9 cellular contexts compared by ENCODE assay signal in the genomic region with DNA sequence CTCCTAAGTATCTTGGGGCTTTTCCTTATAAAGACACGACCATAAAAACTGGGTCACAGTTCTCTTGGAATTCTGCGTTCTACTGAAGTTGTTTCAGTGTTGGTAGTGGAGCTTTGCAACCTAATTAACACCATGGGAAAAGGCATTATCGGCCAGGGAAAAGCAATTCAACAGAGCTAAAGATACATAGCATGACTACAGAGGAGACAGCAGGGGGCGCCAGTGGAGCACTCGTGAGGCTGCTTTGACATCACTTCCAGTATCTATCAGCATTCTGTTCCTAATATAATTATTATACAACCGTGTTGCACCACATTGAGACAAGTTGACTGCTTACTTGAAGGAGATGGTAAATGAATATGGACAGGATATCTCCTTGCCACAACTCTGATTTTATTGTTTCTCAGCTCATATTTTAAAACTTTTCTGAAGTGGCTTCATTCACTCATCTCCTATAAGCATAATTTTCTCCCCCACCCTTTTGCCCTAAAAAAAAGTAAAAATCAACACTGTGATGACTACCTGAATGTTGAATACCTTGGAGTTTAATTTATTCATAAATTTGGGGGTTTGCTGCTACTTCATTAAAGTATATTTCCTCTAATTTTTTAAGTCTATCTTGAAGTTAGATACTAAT. TPM values are rescaled to one million over a fixed set of nuclear protein-coding genes. Genes with fewer than 3 reads are reported as not detected.
A peak's percentile ranks its signal among the peaks of the same experiment; 100 is the strongest.
DNase-seq lines count a peak whose midpoint lies in the region; ATAC-seq, FAIRE-seq and TF ChIP-seq lines count a peak whose summit lies in the region.
"Had no signal": no experiment of that assay in that cellular context is flagged by ENCODE, and none has a peak within 500 bp of the region (broad histone marks: within the 10 kb centered on the region; RNA-seq: fewer than 3 reads in every experiment).

No MANE protein-coding gene starts in this region.

- H3K4me3 ChIP-seq in endodermal cell (ENCODE audit: low read length) (no peak overlapping the region), pancreas (no peak overlapping the region)

- no peak overlapping the region for H3K27ac ChIP-seq in endodermal cell (ENCODE audit: low read depth, low read length)
- no peak overlapping the region for H3K27ac ChIP-seq in pancreas

- no peak for FAIRE-seq in HTR-8/SVneo (lab: Jason Lieb, UNC)
- no peak for FAIRE-seq in pancreas (lab: Jason Lieb, UNC)
- FAIRE-seq in GM19239 (lab: Jason Lieb, UNC), result no peak

- no peaks in the 10 kb centered on the region for H3K36me3 Mint-ChIP-seq in activated T-cell treated with anti-CD3 and anti-CD28 coated beads, Interleukin-2, amount 50 U/mL, for 72 hours (ENCODE audit: insufficient read depth in 2 of 2)
- H3K36me3 Mint-ChIP-seq in activated T-cell treated with anti-CD3 and anti-CD28 coated beads, Interleukin-2, amount 50 U/mL, for 4 hours (ENCODE audit: insufficient read depth), result no peaks in the 10 kb centered on the region
- H3K36me3 Mint-ChIP-seq in endodermal cell (ENCODE audit: low read depth), result no peaks in the 10 kb centered on the region

- H3K4me1 ChIP-seq in endodermal cell (ENCODE audit: control insufficient read depth, insufficient read depth, low read length) (no peaks in the 10 kb centered on the region), pancreas (no peaks in the 10 kb centered on the region)

- H3K9me3 Mint-ChIP-seq in activated T-cell treated with anti-CD3 and anti-CD28 coated beads, Interleukin-2, amount 50 U/mL, for 72 hours, result peaks cover 0 to 2% of the 10 kb centered on the region in 2 donors
- H3K9me3 Mint-ChIP-seq in activated T-cell treated with anti-CD3 and anti-CD28 coated beads, Interleukin-2, amount 50 U/mL, for 4 hours, result peaks cover 3% of the 10 kb centered on the region
- H3K9me3 Mint-ChIP-seq in endodermal cell, result peaks cover 5% of the 10 kb centered on the region

- intact Hi-C loops in pancreas (cut with DNase I), result no loop called here

- H3K4me1 Mint-ChIP-seq in activated T-cell treated with anti-CD3 and anti-CD28 coated beads, Interleukin-2, amount 50 U/mL, for 72 hours (ENCODE audit: low read depth), result no peaks in the 10 kb centered on the region
- H3K4me1 Mint-ChIP-seq in activated T-cell treated with anti-CD3 and anti-CD28 coated beads, Interleukin-2, amount 50 U/mL, for 4 hours (ENCODE audit: low read depth), result no peaks in the 10 kb centered on the region
- H3K4me1 Mint-ChIP-seq in endodermal cell, result peaks cover 6% of the 10 kb centered on the region

- H3K27ac Mint-ChIP-seq in activated T-cell treated with anti-CD3 and anti-CD28 coated beads, Interleukin-2, amount 50 U/mL, for 72 hours, result no peak overlapping the region
- H3K27ac Mint-ChIP-seq in endodermal cell, result no peak overlapping the region

- H3K9ac ChIP-seq in endodermal cell (ENCODE audit: extremely low read depth, low read length, poor library complexity, severe bottlenecking), result no peak overlapping the region

- WGBS in endodermal cell (ENCODE audit: insufficient coverage in 1 of 2, insufficient read length in 1 of 2), 2 experiments, result 0 to 19% methylated on average over 1 to 6 of the region's 6 CpGs
- 28 to 29% methylated on average over 6 of the region's 6 CpGs for WGBS in pancreas, 2 donors

- H3K36me3 ChIP-seq in endodermal cell (ENCODE audit: control insufficient read depth, insufficient read depth, low read length) (no peaks in the 10 kb centered on the region), pancreas (no peaks in the 10 kb centered on the region)

- DNase-seq in activated T-cell treated with anti-CD3 and anti-CD28 coated beads, Interleukin-2, amount 50 U/mL, for 72 hours, result peak; percentile 25 to 30
- no peak for DNase-seq in activated T-cell treated with anti-CD3 and anti-CD28 coated beads, Interleukin-2, amount 50 U/mL, for 4 hours
- DNase-seq in HTR-8/SVneo (ENCODE audit: insufficient read length, low spot score), result peak; percentile 60
- peak; percentile 47 for DNase-seq in RPMI7951 (ENCODE audit: low read depth)
- DNase-seq in endodermal cell, result peak; percentile 87
- peak in 4 of 6 donors; percentile 10 to 75 (median 45) for DNase-seq in pancreas
- no peak for DNase-seq in GM19239 (ENCODE audit: insufficient read length, low spot score)

- H3K27me3 Mint-ChIP-seq in activated T-cell treated with anti-CD3 and anti-CD28 coated beads, Interleukin-2, amount 50 U/mL, for 72 hours (ENCODE audit: low read depth), result no peaks in the 10 kb centered on the region
- H3K27me3 Mint-ChIP-seq in activated T-cell treated with anti-CD3 and anti-CD28 coated beads, Interleukin-2, amount 50 U/mL, for 4 hours (ENCODE audit: low read depth), result no peaks in the 10 kb centered on the region
- H3K27me3 Mint-ChIP-seq in endodermal cell (ENCODE audit: insufficient read depth), result no peaks in the 10 kb centered on the region

- H3K9me3 ChIP-seq in endodermal cell (ENCODE audit: control insufficient read depth, low read length) (no peaks in the 10 kb centered on the region), pancreas (no peaks in the 10 kb centered on the region)

- TF ChIP-seq CTCF in endodermal cell (conservative IDR thresholded peaks at IDR 0.05), result peak; percentile 95
- peak in 1 of 4 donors; percentile 27 for TF ChIP-seq CTCF in pancreas (IDR thresholded peaks at IDR 0.05)

- no peak for ATAC-seq in activated T-cell treated with anti-CD3 and anti-CD28 coated beads, Interleukin-2, amount 50 U/mL, for 72 hours (replicated peaks in 1 of 2)
- no peak for ATAC-seq in activated T-cell treated with anti-CD3 and anti-CD28 coated beads, Interleukin-2, amount 50 U/mL, for 4 hours
- peak in 3 of 4 donors; percentile 60 to 64 (median 61) for ATAC-seq in pancreas
- ATAC-seq in GM21619 (IDR thresholded peaks at IDR 0.05; ENCODE audit: unreplicated experiment), result no peak

- no peak overlapping the region for H3K4me3 Mint-ChIP-seq in activated T-cell treated with anti-CD3 and anti-CD28 coated beads, Interleukin-2, amount 50 U/mL, for 72 hours
- H3K4me3 Mint-ChIP-seq in activated T-cell treated with anti-CD3 and anti-CD28 coated beads, Interleukin-2, amount 50 U/mL, for 4 hours, result no peak overlapping the region
- H3K4me3 Mint-ChIP-seq in endodermal cell, result no peak overlapping the region

- H3K27me3 ChIP-seq in endodermal cell (ENCODE audit: control insufficient read depth, insufficient read depth, low read length, poor library complexity, severe bottlenecking) (no peaks in the 10 kb centered on the region), pancreas (no peaks in the 10 kb centered on the region)

RNA-seq across cellular contexts. Expression of gene ZP4, which starts 39.4 kb away (rescaled TPM):
- total RNA-seq in activated T-cell treated with anti-CD3 and anti-CD28 coated beads, Interleukin-2, amount 50 U/mL, for 72 hours, result not detected
- not detected for total RNA-seq in activated T-cell treated with anti-CD3 and anti-CD28 coated beads, Interleukin-2, amount 50 U/mL, for 4 hours
- 0.10 and 0.24 TPM in 2 replicates for total RNA-seq in RPMI7951 (2014; rRNA removed; shearing (Covaris generic))
- total RNA-seq in endodermal cell (not detected), pancreas (not detected)
- polyA plus RNA-seq in endodermal cell (2013, experiment 1 of 2), result not detected
- not detected for polyA plus RNA-seq in endodermal cell (2013, experiment 2 of 2)
- not detected for polyA plus RNA-seq in pancreas
- polyA plus RNA-seq: adipose tissue had no signal

Comparison
In these comparisons a context has a peak if more than half of its experiments do, and no peak if none do; other contexts are left out.
1. DNase-seq: peak in activated T-cell treated with anti-CD3 and anti-CD28 coated beads, Interleukin-2, amount 50 U/mL, for 72 hours (2 of 2), HTR-8/SVneo (single experiment), RPMI7951 (single experiment), endodermal cell (single experiment) and pancreas (4 of 6); none in activated T-cell treated with anti-CD3 and anti-CD28 coated beads, Interleukin-2, amount 50 U/mL, for 4 hours (single experiment) and GM19239 (single experiment).
2. ATAC-seq: peak in pancreas (3 of 4); none in activated T-cell treated with anti-CD3 and anti-CD28 coated beads, Interleukin-2, amount 50 U/mL, for 72 hours (0 of 2), activated T-cell treated with anti-CD3 and anti-CD28 coated beads, Interleukin-2, amount 50 U/mL, for 4 hours (0 of 2) and GM21619 (single experiment).